ENCODE assay signal across 9 cellular contexts in genomic region chr2:86036790-86037138, GRCh38.
DNase-seq lines count a peak whose midpoint lies in the region; ATAC-seq and TF ChIP-seq lines count a peak whose summit lies in the region.
"Had no signal": no experiment of that assay in that cellular context is flagged by ENCODE, and none has a peak within 500 bp of the region (broad histone marks: within the 10 kb centered on the region; RNA-seq: fewer than 3 reads in every experiment).

No MANE protein-coding gene starts in this region.

- H3K36me3 ChIP-seq in adrenal gland (replicated peaks in 1 of 2), result peaks cover 0 to 49% of the 10 kb centered on the region in 2 donors
- H3K36me3 ChIP-seq in suprapubic skin, result peaks cover 64% of the 10 kb centered on the region

- no peak for TF ChIP-seq EP300 in suprapubic skin (IDR thresholded peaks at IDR 0.05)

- WGBS in adrenal gland, 4 donors, result 33 to 55% (median 48%) methylated on average over 4 to 5 of the region's 5 CpGs
- WGBS in suprapubic skin, result 51% methylated on average over 5 of the region's 5 CpGs

- DNase-seq in T-helper 1 cell (no peak), adrenal gland (no peak), memory B cell (ENCODE audit: low spot score in 2 of 2) (no peak), suprapubic skin (ENCODE audit: low spot score in 2 of 2) (no peak), SK-N-DZ (ENCODE audit: low spot score) (no peak), NCI-H1417 (lab: John Stamatoyannopoulos, UW) (no peak), NCI-H2107 (lab: John Stamatoyannopoulos, UW) (no peak)

- H3K27ac ChIP-seq in adrenal gland (peak overlapping the region; percentile 73 to 92 (median 89)), suprapubic skin (peak overlapping the region; percentile 88)

- H3K4me3 Mint-ChIP-seq in T-helper 1 cell treated with Interleukin-12 subunit alpha and Interleukin-12 subunit beta and Interleukin-4 antibody, amounts not matched to agents 30 μg/mL and 1 μg/mL, for 36 hours, result peak overlapping the region; percentile 59
- peak overlapping the region; percentile 75 for H3K4me3 Mint-ChIP-seq in memory B cell

- H3K4me1 ChIP-seq in adrenal gland (replicated peaks in 1 of 2), result peaks cover 37 to 41% of the 10 kb centered on the region in 2 donors
- peaks cover 39% of the 10 kb centered on the region for H3K4me1 ChIP-seq in suprapubic skin

- intact Hi-C loops in adrenal gland (cut with DNase I), result no loop called here

- peaks cover 80% of the 10 kb centered on the region for H3K4me1 Mint-ChIP-seq in T-helper 1 cell treated with Interleukin-12 subunit alpha and Interleukin-12 subunit beta and Interleukin-4 antibody, amounts not matched to agents 30 μg/mL and 1 μg/mL, for 36 hours (ENCODE audit: low read depth)
- peaks cover 56% of the 10 kb centered on the region for H3K4me1 Mint-ChIP-seq in memory B cell

- H3K4me3 ChIP-seq in adrenal gland (no peak overlapping the region), suprapubic skin (no peak overlapping the region)
- H3K4me3 ChIP-seq: A549 had no signal

- TF ChIP-seq POLR2A in adrenal gland (IDR thresholded peaks at IDR 0.05), result no peak
- no peak for TF ChIP-seq POLR2A in suprapubic skin (IDR thresholded peaks at IDR 0.05)

- H3K27me3 ChIP-seq in adrenal gland, result no peaks in the 10 kb centered on the region
- H3K27me3 ChIP-seq in suprapubic skin, result no peaks in the 10 kb centered on the region

- no peak for ATAC-seq in memory B cell (ENCODE audit: low read depth)

- no peaks in the 10 kb centered on the region for H3K27me3 Mint-ChIP-seq in T-helper 1 cell treated with Interleukin-12 subunit alpha and Interleukin-12 subunit beta and Interleukin-4 antibody, amounts not matched to agents 30 μg/mL and 1 μg/mL, for 36 hours (ENCODE audit: low read depth)
- H3K27me3 Mint-ChIP-seq in memory B cell, result no peaks in the 10 kb centered on the region

- no peak for TF ChIP-seq CTCF in adrenal gland (IDR thresholded peaks at IDR 0.05)
- TF ChIP-seq CTCF in suprapubic skin (IDR thresholded peaks at IDR 0.05), result no peak

- H3K27ac Mint-ChIP-seq in T-helper 1 cell treated with Interleukin-12 subunit alpha and Interleukin-12 subunit beta and Interleukin-4 antibody, amounts not matched to agents 30 μg/mL and 1 μg/mL, for 36 hours, result peak overlapping the region; percentile 99
- peak overlapping the region; percentile 99 for H3K27ac Mint-ChIP-seq in memory B cell

- no peaks in the 10 kb centered on the region for H3K9me3 ChIP-seq in adrenal gland (replicated peaks in 1 of 3)
- no peaks in the 10 kb centered on the region for H3K9me3 ChIP-seq in suprapubic skin
- H3K9me3 ChIP-seq: A549 had no signal

- H3K36me3 Mint-ChIP-seq in T-helper 1 cell treated with Interleukin-12 subunit alpha and Interleukin-12 subunit beta and Interleukin-4 antibody, amounts not matched to agents 30 μg/mL and 1 μg/mL, for 36 hours (ENCODE audit: low read depth), result peaks cover 56% of the 10 kb centered on the region
- peaks cover 12% of the 10 kb centered on the region for H3K36me3 Mint-ChIP-seq in memory B cell

- no peaks in the 10 kb centered on the region for H3K9me3 Mint-ChIP-seq in T-helper 1 cell treated with Interleukin-12 subunit alpha and Interleukin-12 subunit beta and Interleukin-4 antibody, amounts not matched to agents 30 μg/mL and 1 μg/mL, for 36 hours
- H3K9me3 Mint-ChIP-seq in memory B cell, result no peaks in the 10 kb centered on the region
